9 cellular contexts compared by ENCODE assay signal in genomic region chr19:13053238-13053637, GRCh38. TPM values are rescaled to one million over a fixed set of nuclear protein-coding genes. Genes with fewer than 3 reads are reported as not detected.
A peak's percentile ranks its signal among the peaks of the same experiment; 100 is the strongest.
DNase-seq lines count a peak whose midpoint lies in the region; ATAC-seq, FAIRE-seq and TF ChIP-seq lines count a peak whose summit lies in the region.
"Had no signal": no experiment of that assay in that cellular context is flagged by ENCODE, and none has a peak within 500 bp of the region (broad histone marks: within the 10 kb centered on the region; RNA-seq: fewer than 3 reads in every experiment).

No MANE protein-coding gene starts in this region.

- H3K9me3 Mint-ChIP-seq in Calu3 (ENCODE audit: low read depth, unreplicated experiment) (no peaks in the 10 kb centered on the region), astrocyte (ENCODE audit: unreplicated experiment) (no peaks in the 10 kb centered on the region)

- no TSS peak for BruUV-seq in Calu3 (replicated peaks; lab: Mats Ljungman, UMichigan)

- FAIRE-seq in astrocyte (lab: Jason Lieb, UNC) (no peak), keratinocyte (lab: Jason Lieb, UNC) (no peak)

- CTCF ChIA-PET in Calu3 (lab: Charles Lee), result interaction anchor here (1.0 to 1.6 kb wide), 5 partner anchors 9 to 74 kb away, joined by 3 to 6 read pairs (median 4); no protein-coding TSS in a partner anchor

- no peaks in the 10 kb centered on the region for H3K9me3 ChIP-seq in astrocyte (ENCODE audit: insufficient read depth, low read depth, low read length)
- H3K9me3 ChIP-seq in keratinocyte (ENCODE audit: control insufficient read depth, low read depth, low read length), result no peaks in the 10 kb centered on the region
- no peaks in the 10 kb centered on the region for H3K9me3 ChIP-seq in skeletal muscle tissue (ENCODE audit: control insufficient read depth in 3 of 3, low read length in 3 of 3)

- H3K4me3 ChIP-seq in astrocyte (ENCODE audit: insufficient read depth, low read depth, low read length) (no peak overlapping the region), keratinocyte (ENCODE audit: control insufficient read depth in 2 of 3, extremely low read depth in 1 of 3, insufficient read depth in 2 of 3, low read depth in 1 of 3, low read length in 3 of 3) (peak overlapping the region in 1 of 3 experiments; percentile 31), skeletal muscle tissue (ENCODE audit: low read length in 3 of 3) (peak overlapping the region; percentile 17 to 67 (median 31))

- DNase-seq in Calu3 (no peak), astrocyte (ENCODE audit: low read depth) (no peak), keratinocyte (ENCODE audit: low read depth, low spot score) (no peak), NCI-H82 treated with DMSO at 0.1 percent for 48 hours (lab: John Stamatoyannopoulos, UW; ENCODE audit: unreplicated experiment) (no peak), GM13976 (ENCODE audit: low spot score) (no peak), NOMO-1 treated with dmso at 0.1 percent for 144 hours (lab: John Stamatoyannopoulos, UW; ENCODE audit: unreplicated experiment) (no peak)
- DNase-seq: activated CD4-positive, alpha-beta T cell treated with anti-CD3 and anti-CD28 coated beads, Interleukin-2, amount 50 U/mL, for 4 hours had no signal

- H4K20me1 ChIP-seq in astrocyte (ENCODE audit: insufficient read depth, low read length), result peaks cover 20% of the 10 kb centered on the region
- H4K20me1 ChIP-seq in keratinocyte (ENCODE audit: control insufficient read depth, extremely low read depth, insufficient read depth, low read length), result peaks cover 4% of the 10 kb centered on the region

- dilution Hi-C loops in keratinocyte (cut with MboI; ENCODE audit: extremely low pct_ligation_motif_present, low sequenced_read_pairs), result no loop called here

- H3K36me3 ChIP-seq in astrocyte (ENCODE audit: insufficient read depth, low read length) (no peaks in the 10 kb centered on the region), keratinocyte (ENCODE audit: control insufficient read depth in 2 of 2, extremely low read depth in 1 of 2, insufficient read depth in 2 of 2, low read length in 2 of 2) (peaks cover 0 to 9% of the 10 kb centered on the region in 2 experiments), skeletal muscle tissue (ENCODE audit: control insufficient read depth in 3 of 3, insufficient read depth in 3 of 3, low read length in 3 of 3) (no peaks in the 10 kb centered on the region)

- peaks cover 7% of the 10 kb centered on the region for H3K9me1 ChIP-seq in keratinocyte (ENCODE audit: control insufficient read depth, extremely low read depth, insufficient read depth, low read length)

- TF ChIP-seq CTCF in Calu3 (IDR thresholded peaks at IDR 0.05; ENCODE audit: unreplicated experiment) (no peak), astrocyte (IDR thresholded peaks at IDR 0.05; ENCODE audit: insufficient read depth, low read depth, low read length) (no peak), keratinocyte (optimal IDR thresholded peaks at IDR 0.05 in 1 of 3, IDR thresholded peaks at IDR 0.05 in 1 of 3, conservative IDR thresholded peaks at IDR 0.05 in 1 of 3; ENCODE audit: extremely low read depth in 1 of 3, insufficient read depth in 2 of 3, low read length in 3 of 3) (no peak), GM13976 (IDR thresholded peaks at IDR 0.05; ENCODE audit: borderline replicate concordance, control extremely low read depth, extremely low read depth, insufficient read depth, missing control alignments) (no peak)

- H3K79me2 ChIP-seq in astrocyte (ENCODE audit: insufficient read depth, low read length) (peaks cover 71% of the 10 kb centered on the region), keratinocyte (ENCODE audit: control insufficient read depth, insufficient read depth, low read length) (peaks cover 24% of the 10 kb centered on the region)

- in situ Hi-C loops in GM13976 (cut with MboI; ENCODE audit: low sequenced_read_pairs, unreplicated experiment), result no loop called here

- intact Hi-C loops in Calu3 (cut with micrococcal nuclease; ENCODE audit: unreplicated experiment), result no loop called here

- H3K27me3 Mint-ChIP-seq in Calu3 (ENCODE audit: unreplicated experiment), result no peaks in the 10 kb centered on the region
- peaks cover 29% of the 10 kb centered on the region for H3K27me3 Mint-ChIP-seq in astrocyte (ENCODE audit: low read depth, unreplicated experiment)

- H3K27ac ChIP-seq in astrocyte (ENCODE audit: low read depth, low read length), result peak overlapping the region; percentile 98
- peak overlapping the region; percentile 68 for H3K27ac ChIP-seq in keratinocyte (ENCODE audit: control insufficient read depth, insufficient read depth, low read length)
- H3K27ac ChIP-seq in skeletal muscle tissue (ENCODE audit: low read depth, low read length), result peak overlapping the region; percentile 93

- H3K27ac Mint-ChIP-seq in Calu3 (ENCODE audit: unreplicated experiment) (peak overlapping the region; percentile 68), astrocyte (ENCODE audit: unreplicated experiment) (peak overlapping the region; percentile 87)

- H3K4me3 Mint-ChIP-seq in Calu3 (ENCODE audit: low read depth, unreplicated experiment) (peak overlapping the region; percentile 30), astrocyte (ENCODE audit: unreplicated experiment) (no peak overlapping the region)

- no peaks in the 10 kb centered on the region for H3K27me3 ChIP-seq in astrocyte (ENCODE audit: insufficient read depth, low read length)
- no peaks in the 10 kb centered on the region for H3K27me3 ChIP-seq in keratinocyte (ENCODE audit: control insufficient read depth, extremely low read depth, insufficient read depth, low read length)
- H3K27me3 ChIP-seq in skeletal muscle tissue (ENCODE audit: control insufficient read depth in 3 of 3, insufficient read depth in 3 of 3, low read length in 3 of 3), result no peaks in the 10 kb centered on the region

- H2AFZ ChIP-seq in astrocyte (ENCODE audit: low read depth, low read length), result no peak overlapping the region
- H2AFZ ChIP-seq in keratinocyte (ENCODE audit: control insufficient read depth, low read length), result no peak overlapping the region

- peak overlapping the region; percentile 87 for H3K4me2 ChIP-seq in astrocyte (ENCODE audit: low read length)
- peak overlapping the region; percentile 58 for H3K4me2 ChIP-seq in keratinocyte (ENCODE audit: control insufficient read depth, extremely low read depth, insufficient read depth, low read depth, low read length)

- H3K36me3 Mint-ChIP-seq in Calu3 (ENCODE audit: insufficient read depth, unreplicated experiment), result peaks cover 6% of the 10 kb centered on the region
- no peaks in the 10 kb centered on the region for H3K36me3 Mint-ChIP-seq in astrocyte (ENCODE audit: low read depth, unreplicated experiment)

- H3K9ac ChIP-seq in astrocyte (ENCODE audit: low read length), result peak overlapping the region; percentile 86
- H3K9ac ChIP-seq in keratinocyte (ENCODE audit: control insufficient read depth, extremely low read depth, insufficient read depth, low read length), result peak overlapping the region; percentile 61
- peak overlapping the region; percentile 70 to 81 (median 73) for H3K9ac ChIP-seq in skeletal muscle tissue (ENCODE audit: low read depth in 1 of 3, low read length in 3 of 3)

- H3K4me1 ChIP-seq in astrocyte (ENCODE audit: insufficient read depth, low read length), result peaks cover 75% of the 10 kb centered on the region
- H3K4me1 ChIP-seq in keratinocyte (ENCODE audit: control insufficient read depth, extremely low read depth, insufficient read depth, low read length), result peaks cover 71% of the 10 kb centered on the region
- peaks cover 89 to 95% (median 94%) of the 10 kb centered on the region in 3 donors for H3K4me1 ChIP-seq in skeletal muscle tissue (ENCODE audit: control insufficient read depth in 3 of 3, insufficient read depth in 3 of 3, low read length in 3 of 3)

- peaks cover 41% of the 10 kb centered on the region for H3K4me1 Mint-ChIP-seq in Calu3 (ENCODE audit: low read depth, unreplicated experiment)
- peaks cover 44% of the 10 kb centered on the region for H3K4me1 Mint-ChIP-seq in astrocyte (ENCODE audit: low read depth, unreplicated experiment)

- ATAC-seq in GM19455 (IDR thresholded peaks at IDR 0.05; ENCODE audit: unreplicated experiment), result no peak

RNA-seq across cellular contexts. Expression of gene LYL1, which starts 49.4 kb away (rescaled TPM):
- total RNA-seq in Calu3 (2022) (0.32 TPM in 1 of 2 replicates, not detected in the other), astrocyte (0.27 TPM in 1 of 2 replicates, not detected in the other), skeletal muscle tissue (13.6 TPM)
- polyA plus RNA-seq in keratinocyte, result 0.07 to 0.26 TPM (median 0.13 TPM) in 3 replicates
- polyA plus RNA-seq in keratinocyte (2011; ENCODE audit: low read depth), result 0.35 TPM
- polyA plus RNA-seq in keratinocyte (2011; cell fraction: cytosol; rRNA removed), result 0.08 and 0.09 TPM in 2 replicates
- polyA plus RNA-seq in keratinocyte (2011; cell fraction: nucleus; rRNA removed), result 0.08 and 0.19 TPM in 2 replicates
- 0.10 and 0.50 TPM in 2 replicates for polyA plus RNA-seq in keratinocyte (2012; ENCODE audit: low replicate concordance)
- polyA minus RNA-seq in keratinocyte, result 0.20 TPM in 1 of 3 replicates, not detected in the others
- not detected for polyA minus RNA-seq in keratinocyte (2011; cell fraction: cytosol; rRNA and poly(A)+ RNA removed)
- polyA minus RNA-seq in keratinocyte (2011; cell fraction: nucleus; rRNA and poly(A)+ RNA removed), result not detected in 2 replicates

RNA-seq across cellular contexts. Expression of gene NFIX, which starts 58.0 kb away (rescaled TPM):
- total RNA-seq in Calu3 (2022) (16.4 and 21.9 TPM in 2 replicates), astrocyte (8.4 and 9.6 TPM in 2 replicates), skeletal muscle tissue (49.1 TPM)
- 3.1 to 21.4 TPM (median 5.2 TPM) in 3 replicates for polyA plus RNA-seq in keratinocyte
- polyA plus RNA-seq in keratinocyte (2011; ENCODE audit: low read depth), result 13.1 TPM
- polyA plus RNA-seq in keratinocyte (2011; cell fraction: cytosol; rRNA removed), result 8.8 and 19.1 TPM in 2 replicates
- polyA plus RNA-seq in keratinocyte (2011; cell fraction: nucleus; rRNA removed), result 16.8 and 22.7 TPM in 2 replicates
- 11.9 and 50.9 TPM in 2 replicates for polyA plus RNA-seq in keratinocyte (2012; ENCODE audit: low replicate concordance)
- 8.7 to 101 TPM (median 9.2 TPM) in 3 replicates for polyA minus RNA-seq in keratinocyte
- polyA minus RNA-seq in keratinocyte (2011; cell fraction: cytosol; rRNA and poly(A)+ RNA removed), result 22.1 TPM
- polyA minus RNA-seq in keratinocyte (2011; cell fraction: nucleus; rRNA and poly(A)+ RNA removed), result 9.8 and 16.2 TPM in 2 replicates

Comparison
In these comparisons a context has a peak if more than half of its experiments do, and no peak if none do; other contexts are left out.
1. RNA of gene LYL1, which starts 49.4 kb away (total RNA-seq): 13.6 TPM in skeletal muscle tissue (single experiment); 0.32 TPM in Calu3 and 0.27 TPM in astrocyte; every median in the first group is over 10 times any median in the second.
2. Peak in every context shown above with its lines, with median percentiles within 50 percentile points of each other: H3K27ac ChIP-seq and H3K9ac ChIP-seq.